Comparison of ENCODE assay signal across 22 cellular contexts in genomic region chr1:234707641-234708040, GRCh38.
DNase-seq lines count a peak whose midpoint lies in the region; ATAC-seq, FAIRE-seq and TF ChIP-seq lines count a peak whose summit lies in the region.
"Had no signal": no experiment of that assay in that cellular context is flagged by ENCODE, and none has a peak within 500 bp of the region (broad histone marks: within the 10 kb centered on the region; RNA-seq: fewer than 3 reads in every experiment).

No MANE protein-coding gene starts in this region.

- no peaks in the 10 kb centered on the region for H4K20me1 ChIP-seq in HepG2 (ENCODE audit: insufficient read depth, low read length)

- no peaks in the 10 kb centered on the region for H3K27me3 Mint-ChIP-seq in type B pancreatic cell

- no peak overlapping the region for H3K4me3 Mint-ChIP-seq in type B pancreatic cell
- H3K4me3 Mint-ChIP-seq: activated CD4-positive, alpha-beta memory T cell treated with anti-CD3 and anti-CD28 coated beads, Interleukin-2, amount 10 ng/mL, durations not matched to agents 7 days and 5 days; activated naive CD8-positive, alpha-beta T cell treated with anti-CD3 and anti-CD28 coated beads, Interleukin-2, amount 10 ng/mL, durations not matched to agents 7 days and 5 days had no signal

- no peak for TF ChIP-seq CTCF in right lobe of liver (IDR thresholded peaks at IDR 0.05)
- no peak for TF ChIP-seq CTCF in HepG2 (CRISPR knock-in tag; IDR thresholded peaks at IDR 0.05)
- no peak for TF ChIP-seq CTCF in cardiac fibroblast (IDR thresholded peaks at IDR 0.05; ENCODE audit: low read depth, low read length)
- TF ChIP-seq CTCF in type B pancreatic cell (conservative IDR thresholded peaks at IDR 0.05) = no peak

- intact Hi-C loops in right lobe of liver (cut with DNase I) (no loop called here), HepG2 (cut with micrococcal nuclease; ENCODE audit: unreplicated experiment) (no loop called here)

- CTCF ChIA-PET in HepG2 (lab: Yijun Ruan, JAX; ENCODE audit: low intra/inter-chr PET ratio, low total read pairs) = no interaction called here

- TF ChIP-seq POLR2A in right lobe of liver (IDR thresholded peaks at IDR 0.05) (no peak), HepG2 (IDR thresholded peaks at IDR 0.05; ENCODE audit: insufficient read depth in 1 of 2, low read depth in 2 of 2, low read length in 2 of 2) (no peak)

- ATAC-seq in right lobe of liver (peak in 3 of 4 donors; percentile 16 to 58 (median 20)), HepG2 (no peak), left lobe of liver (peak; percentile 18), HG03460 (IDR thresholded peaks at IDR 0.05; ENCODE audit: unreplicated experiment) (no peak), HG02973 (IDR thresholded peaks at IDR 0.05; ENCODE audit: unreplicated experiment) (no peak)
- ATAC-seq: HCT116, heart right ventricle had no signal

- no peak overlapping the region for H3K27ac ChIP-seq in right lobe of liver
- no peak overlapping the region for H3K27ac ChIP-seq in HepG2 (ENCODE audit: extremely low read length, insufficient read depth, low read length)
- H3K27ac ChIP-seq: neutrophil, skin epidermis, tibial artery had no signal

- no peak overlapping the region for H3K9ac ChIP-seq in HepG2 (ENCODE audit: insufficient read depth, low read depth, low read length)

- no peak overlapping the region for H3K27ac Mint-ChIP-seq in type B pancreatic cell
- H3K27ac Mint-ChIP-seq: activated CD4-positive, alpha-beta memory T cell treated with anti-CD3 and anti-CD28 coated beads, Interleukin-2, amount 10 ng/mL, durations not matched to agents 7 days and 5 days; activated naive CD8-positive, alpha-beta T cell treated with anti-CD3 and anti-CD28 coated beads, Interleukin-2, amount 10 ng/mL, durations not matched to agents 7 days and 5 days had no signal

- H3K9me3 Mint-ChIP-seq in type B pancreatic cell = peaks cover 6% of the 10 kb centered on the region

- no TSS peak for BruUV-seq in HepG2 (replicated peaks; lab: Mats Ljungman, UMichigan)

- no peak overlapping the region for H3K4me2 ChIP-seq in HepG2 (ENCODE audit: low read depth, low read length)

- no peak for DNase-seq in right lobe of liver
- DNase-seq in HepG2 (ENCODE audit: low spot score) = no peak
- DNase-seq in cardiac fibroblast (ENCODE audit: low read depth in 2 of 2) = peak; percentile 52 to 68
- DNase-seq in left lobe of liver (ENCODE audit: low spot score) = peak; percentile 29
- no peak for DNase-seq in type B pancreatic cell (ENCODE audit: extremely low spot score, unreplicated experiment)
- DNase-seq in 8988T = no peak
- DNase-seq: activated CD4-positive, alpha-beta memory T cell treated with anti-CD3 and anti-CD28 coated beads, Interleukin-2, amount 10 ng/mL, durations not matched to agents 7 days and 5 days; activated naive CD8-positive, alpha-beta T cell treated with anti-CD3 and anti-CD28 coated beads, Interleukin-2, amount 10 ng/mL, durations not matched to agents 7 days and 5 days; activated T-cell treated with anti-CD3 and anti-CD28 coated beads, Interleukin-2, amount 50 U/mL, for 48 hours; COR-L47; GF-D8; heart right ventricle; KBM-7; stimulated activated CD4-positive, alpha-beta T cell treated with anti-CD3 and anti-CD28 coated beads, Interleukin-4, amount 100 ng/mL, for 4 hours; tibial artery had no signal

- POLR2A ChIA-PET in HepG2 (lab: Yijun Ruan, JAX) = interaction anchor here (1.0 to 2.3 kb wide), 4 partner anchors 8 to 96 kb away, joined by 3 to 17 read pairs (median 6); no protein-coding TSS in a partner anchor

- H3K4me3 ChIP-seq in right lobe of liver (no peak overlapping the region), HepG2 (replicated peaks in 1 of 3; ENCODE audit: insufficient read depth in 1 of 3, low read depth in 2 of 3, low read length in 3 of 3) (no peak overlapping the region), cardiac fibroblast (replicated peaks in 1 of 2; ENCODE audit: low read depth in 2 of 2, low read length in 2 of 2) (no peak overlapping the region)
- H3K4me3 ChIP-seq: heart right ventricle, skin epidermis, tibial artery had no signal

- TF ChIP-seq EP300 in HepG2 (IDR thresholded peaks at IDR 0.05; ENCODE audit: low read depth in 2 of 2, low read length in 2 of 2) (no peak), HepG2 (CRISPR knock-in tag; IDR thresholded peaks at IDR 0.05; ENCODE audit: borderline replicate concordance) (no peak)

- H3K27me3 ChIP-seq in right lobe of liver (no peaks in the 10 kb centered on the region), HepG2 (ENCODE audit: control insufficient read depth in 1 of 2, insufficient read depth in 2 of 2, low read length in 2 of 2) (no peaks in the 10 kb centered on the region)
- H3K27me3 ChIP-seq: heart right ventricle, neutrophil, tibial artery had no signal

- H3K36me3 Mint-ChIP-seq in type B pancreatic cell = no peaks in the 10 kb centered on the region

- no peak for FAIRE-seq in HepG2 (lab: Jason Lieb, UNC)
- FAIRE-seq: endometrium, keratinocyte had no signal

- in situ Hi-C loops in HepG2 (cut with HindIII; ENCODE audit: extremely low pct_ligation_motif_present, low pct_unique_long_range_greater_than_20kb) = no loop called here

- peaks cover 37% of the 10 kb centered on the region for H3K4me1 Mint-ChIP-seq in type B pancreatic cell (ENCODE audit: unreplicated experiment)

- no peak overlapping the region for H2AFZ ChIP-seq in HepG2 (ENCODE audit: low read length)

- peaks cover 0 to 14% (median 2%) of the 10 kb centered on the region in 4 donors for H3K4me1 ChIP-seq in right lobe of liver
- H3K4me1 ChIP-seq in HepG2 (ENCODE audit: insufficient read depth, low read length) = peaks cover 28% of the 10 kb centered on the region

- TF ChIP-seq RAD21 in HepG2 (CRISPR knock-in tag; IDR thresholded peaks at IDR 0.05) = no peak

- H3K79me2 ChIP-seq in HepG2 (ENCODE audit: insufficient read depth, low read length) = no peaks in the 10 kb centered on the region

- H3K36me3 ChIP-seq in right lobe of liver (no peaks in the 10 kb centered on the region), HepG2 (replicated peaks in 1 of 2; ENCODE audit: control insufficient read depth in 1 of 2, insufficient read depth in 2 of 2, low read length in 2 of 2) (no peaks in the 10 kb centered on the region)
- H3K36me3 ChIP-seq: heart right ventricle, neutrophil, tibial artery had no signal

- no CpG with 5 or more reads among the region's 1 CpG for WGBS in right lobe of liver (ENCODE audit: insufficient coverage, low coverage, low lambda C conversion rate, missing lambda C conversion rate)
- WGBS in HepG2 (ENCODE audit: low lambda C conversion rate) = 90% methylated on average over 1 of the region's 1 CpG

- H3K9me3 ChIP-seq in right lobe of liver (no peaks in the 10 kb centered on the region), HepG2 (ENCODE audit: low read length) (no peaks in the 10 kb centered on the region)
- H3K9me3 ChIP-seq: heart right ventricle, neutrophil, tibial artery had no signal

TF ChIP-seq in HepG2, 621 proteins besides CTCF, POLR2A, EP300 and RAD21 (continues in another document):
- TF ChIP-seq HNF4A (CRISPR knock-in tag; IDR thresholded peaks at IDR 0.05) (no peak), ZNF496 (CRISPR knock-in tag; IDR thresholded peaks at IDR 0.05; ENCODE audit: insufficient replicate concordance) (no peak), ZNF296 (CRISPR knock-in tag; conservative IDR thresholded peaks at IDR 0.05) (no peak), ZNF136 (CRISPR knock-in tag; IDR thresholded peaks at IDR 0.05; ENCODE audit: low read depth) (no peak), CREBL2 (CRISPR knock-in tag; IDR thresholded peaks at IDR 0.05; ENCODE audit: borderline replicate concordance) (no peak), ISL2 (CRISPR knock-in tag; IDR thresholded peaks at IDR 0.05) (no peak), ZSCAN12 (CRISPR knock-in tag; IDR thresholded peaks at IDR 0.05) (no peak), ZSCAN20 (CRISPR knock-in tag; IDR thresholded peaks at IDR 0.05; ENCODE audit: borderline replicate concordance) (no peak), GATAD1 (CRISPR knock-in tag; IDR thresholded peaks at IDR 0.05) (no peak), ZBTB4 (CRISPR knock-in tag; IDR thresholded peaks at IDR 0.05; ENCODE audit: borderline replicate concordance) (no peak), NR2C2 (CRISPR knock-in tag; IDR thresholded peaks at IDR 0.05; ENCODE audit: borderline replicate concordance) (no peak), ZNF850 (CRISPR knock-in tag; conservative IDR thresholded peaks at IDR 0.05) (no peak), ZNF616 (CRISPR knock-in tag; IDR thresholded peaks at IDR 0.05; ENCODE audit: low read depth) (no peak), HDAC1 (CRISPR knock-in tag; IDR thresholded peaks at IDR 0.05) (no peak), ZSCAN25 (CRISPR knock-in tag; IDR thresholded peaks at IDR 0.05) (no peak), SETDB1 (CRISPR knock-in tag; IDR thresholded peaks at IDR 0.05; ENCODE audit: borderline replicate concordance) (no peak), MAF1 (CRISPR knock-in tag; IDR thresholded peaks at IDR 0.05; ENCODE audit: borderline replicate concordance) (no peak), ZNF563 (CRISPR knock-in tag; IDR thresholded peaks at IDR 0.05) (no peak)

Comparison
In these comparisons a context has a peak if more than half of its experiments do, and no peak if none do; other contexts are left out.
1. ATAC-seq: peak in right lobe of liver (3 of 4) and left lobe of liver (single experiment); none in HepG2 (single experiment), HG03460 (single experiment) and HG02973 (single experiment).
2. DNase-seq: peak in cardiac fibroblast (2 of 2) and left lobe of liver (single experiment); none in right lobe of liver (0 of 3), HepG2 (single experiment), type B pancreatic cell (single experiment) and 8988T (single experiment).